ENCODE assay signal across 8 cellular contexts in genomic region chr12:62785941-62786559, GRCh38.
DNase-seq lines count a peak whose midpoint lies in the region; ATAC-seq and TF ChIP-seq lines count a peak whose summit lies in the region.

No MANE protein-coding gene starts in this region.

- no peak for TF ChIP-seq CTCF in heart left ventricle (IDR thresholded peaks at IDR 0.05)

- H3K27ac ChIP-seq in heart left ventricle: peak overlapping the region; percentile 58 to 89 (median 78)

- H3K4me3 ChIP-seq in heart left ventricle: no peak overlapping the region

- no peak overlapping the region for H3K4me3 Mint-ChIP-seq in stimulated activated effector memory CD8-positive, alpha-beta T cell treated with anti-CD3 and anti-CD28 coated beads, Interleukin-12 subunit alpha, Interleukin-12 subunit beta, amount 100 ng/mL, for 72 hours

- TF ChIP-seq POLR2A in heart left ventricle (IDR thresholded peaks at IDR 0.05): no peak

- 47 to 59% (median 56%) methylated on average over 8 of the region's 8 CpGs for WGBS in heart left ventricle, 4 donors

- H3K9me3 Mint-ChIP-seq in stimulated activated effector memory CD8-positive, alpha-beta T cell treated with anti-CD3 and anti-CD28 coated beads, Interleukin-12 subunit alpha, Interleukin-12 subunit beta, amount 100 ng/mL, for 72 hours: no peaks in the 10 kb centered on the region

- H3K4me1 ChIP-seq in heart left ventricle: peaks cover 0 to 69% (median 23%) of the 10 kb centered on the region in 12 donors

- intact Hi-C loops in Right ventricle myocardium inferior (cut with DNase I): no loop called here
- intact Hi-C loops in cardiac septum (cut with DNase I): no loop called here
- intact Hi-C loops in heart left ventricle (cut with DNase I): loop anchor here in 3 of 10 donors (5.0 to 10.0 kb wide), 3 partner anchors 51 to 84 kb away; no protein-coding TSS in a partner anchor

- ATAC-seq in Right ventricle myocardium inferior: peak; percentile 50
- ATAC-seq in heart left ventricle: peak; percentile 78 to 92 (median 86)
- peak; percentile 88 for ATAC-seq in stimulated activated effector memory CD8-positive, alpha-beta T cell treated with anti-CD3 and anti-CD28 coated beads, Interleukin-12 subunit alpha, Interleukin-12 subunit beta, amount 100 ng/mL, for 72 hours
- ATAC-seq in GM21528 (IDR thresholded peaks at IDR 0.05; ENCODE audit: low FRiP score, unreplicated experiment): no peak
- ATAC-seq in GM19467 (IDR thresholded peaks at IDR 0.05; ENCODE audit: unreplicated experiment): no peak

- peak overlapping the region; percentile 46 for H3K27ac Mint-ChIP-seq in stimulated activated effector memory CD8-positive, alpha-beta T cell treated with anti-CD3 and anti-CD28 coated beads, Interleukin-12 subunit alpha, Interleukin-12 subunit beta, amount 100 ng/mL, for 72 hours

- H3K36me3 ChIP-seq in heart left ventricle: no peaks in the 10 kb centered on the region

- no peaks in the 10 kb centered on the region for H3K36me3 Mint-ChIP-seq in stimulated activated effector memory CD8-positive, alpha-beta T cell treated with anti-CD3 and anti-CD28 coated beads, Interleukin-12 subunit alpha, Interleukin-12 subunit beta, amount 100 ng/mL, for 72 hours

- H3K9me3 ChIP-seq in heart left ventricle: no peaks in the 10 kb centered on the region

- H3K27me3 ChIP-seq in heart left ventricle: no peaks in the 10 kb centered on the region

- peaks cover 14% of the 10 kb centered on the region for H3K4me1 Mint-ChIP-seq in stimulated activated effector memory CD8-positive, alpha-beta T cell treated with anti-CD3 and anti-CD28 coated beads, Interleukin-12 subunit alpha, Interleukin-12 subunit beta, amount 100 ng/mL, for 72 hours

- DNase-seq in Right ventricle myocardium inferior (ENCODE audit: missing footprints): no peak
- no peak for DNase-seq in cardiac septum (ENCODE audit: low spot score)
- DNase-seq in UCSD-AML1 (lab: John Stamatoyannopoulos, UW; ENCODE audit: unreplicated experiment): peak; percentile 27
- peak in 4 of 5 donors; percentile 53 to 76 (median 73) for DNase-seq in heart left ventricle
- DNase-seq in stimulated activated effector memory CD8-positive, alpha-beta T cell treated with anti-CD3 and anti-CD28 coated beads, Interleukin-12 subunit alpha, Interleukin-12 subunit beta, amount 100 ng/mL, for 72 hours (ENCODE audit: low spot score in 2 of 2): no peak
- no peak for DNase-seq in NCI-H82 treated with DMSO at 0.1 percent for 48 hours (lab: John Stamatoyannopoulos, UW; ENCODE audit: unreplicated experiment)

Comparison
In these comparisons a context has a peak if more than half of its experiments do, and no peak if none do; other contexts are left out.
1. DNase-seq: peak in UCSD-AML1 (single experiment) and heart left ventricle (4 of 5); none in Right ventricle myocardium inferior (single experiment), cardiac septum (single experiment), stimulated activated effector memory CD8-positive, alpha-beta T cell treated with anti-CD3 and anti-CD28 coated beads, Interleukin-12 subunit alpha, Interleukin-12 subunit beta, amount 100 ng/mL, for 72 hours (0 of 2) and NCI-H82 treated with DMSO at 0.1 percent for 48 hours (single experiment).
2. ATAC-seq: peak in Right ventricle myocardium inferior (single experiment), heart left ventricle (4 of 4) and stimulated activated effector memory CD8-positive, alpha-beta T cell treated with anti-CD3 and anti-CD28 coated beads, Interleukin-12 subunit alpha, Interleukin-12 subunit beta, amount 100 ng/mL, for 72 hours (single experiment); none in GM21528 (single experiment) and GM19467 (single experiment).